In the genomic region with DNA sequence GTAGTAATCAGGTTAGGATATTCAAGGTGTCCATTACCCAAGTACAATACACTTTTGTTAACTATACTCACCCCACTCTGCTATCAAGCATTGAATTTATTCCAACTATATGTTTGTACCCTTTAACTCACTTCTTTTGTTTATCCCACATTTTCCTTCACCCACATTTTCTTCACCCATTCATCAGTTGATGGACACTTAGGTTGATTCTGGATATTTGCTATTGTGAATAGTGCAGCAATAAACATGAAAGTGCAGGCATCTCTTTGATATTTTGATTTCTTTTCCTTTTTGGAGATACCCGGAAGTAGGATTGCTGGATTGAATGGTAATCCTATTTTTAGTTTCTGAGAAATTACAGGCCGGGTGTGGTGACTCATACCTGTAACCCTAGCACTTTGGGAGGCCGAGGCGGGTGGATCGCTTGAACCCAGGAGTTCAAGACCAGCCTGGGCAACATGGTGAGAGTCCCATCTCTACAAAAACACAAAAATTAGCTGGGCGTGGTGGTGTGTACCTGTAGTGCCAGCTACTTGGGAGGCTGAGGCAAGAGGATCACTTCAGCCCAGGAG, we compare ENCODE assay signal across 1 cellular context.
TF ChIP-seq lines count a peak whose summit lies in the region.

No MANE protein-coding gene starts in this region.

TF ChIP-seq in HCT116, 20 proteins besides CTCF, POLR2A, EP300 and RAD21 (continued from another document):
- no peak for TF ChIP-seq ZNF274 (IDR thresholded peaks at IDR 0.05; ENCODE audit: low read depth, low read length)
- no peak for TF ChIP-seq CEBPB (IDR thresholded peaks at IDR 0.05; ENCODE audit: low read depth)
- TF ChIP-seq ELF1 (IDR thresholded peaks at IDR 0.05; ENCODE audit: borderline replicate concordance, low read depth) = no peak; the same call in 1 of the 2 replicates
- no peak for TF ChIP-seq YY1 (IDR thresholded peaks at IDR 0.05; ENCODE audit: extremely low read depth, insufficient replicate concordance, low read depth, low read length)
- no peak for TF ChIP-seq EZH2 (IDR thresholded peaks at IDR 0.05)
- TF ChIP-seq ZFX (IDR thresholded peaks at IDR 0.05) = no peak
- TF ChIP-seq SP1 (IDR thresholded peaks at IDR 0.05; ENCODE audit: low read depth) = peak; percentile 32; the same call in 1 of the 2 replicates
